8 cellular contexts compared by ENCODE assay signal in the genomic region with DNA sequence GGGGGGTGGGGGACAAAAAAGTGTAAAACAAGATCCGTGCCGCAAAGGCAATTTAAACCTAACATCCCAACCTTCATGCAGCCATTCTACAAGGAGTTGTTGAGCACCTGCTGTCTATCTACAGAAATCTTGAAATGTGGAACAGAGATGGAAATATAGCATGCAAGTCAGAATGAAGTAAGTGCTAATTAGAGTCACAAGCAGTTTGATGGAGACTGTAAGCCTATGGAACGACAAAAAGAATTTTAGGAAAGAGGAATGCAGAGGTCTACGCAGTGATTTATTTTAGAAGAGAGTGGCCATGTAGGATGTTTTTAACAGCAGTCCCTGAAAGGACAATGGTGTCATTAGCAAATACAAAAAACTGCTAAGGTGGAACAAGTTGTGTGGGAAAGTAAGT. TPM values are rescaled to one million over a fixed set of nuclear protein-coding genes. Genes with fewer than 3 reads are reported as not detected.
A peak's percentile ranks its signal among the peaks of the same experiment; 100 is the strongest.
DNase-seq lines count a peak whose midpoint lies in the region; TF ChIP-seq lines count a peak whose summit lies in the region.

No MANE protein-coding gene starts in this region.

- TF ChIP-seq CTCF in VCaP (conservative IDR thresholded peaks at IDR 0.05) (no peak), hepatocyte (IDR thresholded peaks at IDR 0.05; ENCODE audit: poor library complexity) (no peak), smooth muscle cell (IDR thresholded peaks at IDR 0.05; ENCODE audit: borderline replicate concordance, insufficient read depth, poor library complexity, severe bottlenecking) (no peak)

- peak overlapping the region; percentile 59 for H3K9ac ChIP-seq in smooth muscle cell (ENCODE audit: low read depth)

- H4K20me1 ChIP-seq in hepatocyte (ENCODE audit: insufficient read depth, poor library complexity, severe bottlenecking) (peaks cover 18% of the 10 kb centered on the region), smooth muscle cell (ENCODE audit: low read depth) (peaks cover 36% of the 10 kb centered on the region)

- no peaks in the 10 kb centered on the region for H3F3A ChIP-seq in smooth muscle cell (ENCODE audit: low read depth)

- H3K9me3 ChIP-seq in hepatocyte (ENCODE audit: low read depth) (no peaks in the 10 kb centered on the region), smooth muscle cell (replicated peaks; ENCODE audit: low read depth) (no peaks in the 10 kb centered on the region)

- H3K79me2 ChIP-seq in hepatocyte (peaks cover 37% of the 10 kb centered on the region), smooth muscle cell (ENCODE audit: low read depth) (peaks cover 40% of the 10 kb centered on the region)

- H2AFZ ChIP-seq in hepatocyte (peak overlapping the region; percentile 73), smooth muscle cell (ENCODE audit: low read depth) (peak overlapping the region; percentile 76)

- DNase-seq in DMS 273 (lab: John Stamatoyannopoulos, UW; ENCODE audit: unreplicated experiment) (peak; percentile 53), DMS 273 treated with DMSO at 0.1 percent for 48 hours (lab: John Stamatoyannopoulos, UW) (no peak), hepatocyte (ENCODE audit: low spot score) (no peak), smooth muscle cell (lab: John Stamatoyannopoulos, UW; ENCODE audit: unreplicated experiment) (no peak), NCI-H2196 treated with DMSO at 0.1 percent for 48 hours (lab: John Stamatoyannopoulos, UW; ENCODE audit: unreplicated experiment) (no peak), HCEC 1CT (no peak)
- DNase-seq in activated effector memory CD4-positive, alpha-beta T cell treated with anti-CD3 and anti-CD28 coated beads, Interleukin-2, amount 50 U/mL, for 16 hours: no peak

- H3K4me3 ChIP-seq in hepatocyte (peak overlapping the region; percentile 50), smooth muscle cell (peak overlapping the region; percentile 83)

- H3K4me1 ChIP-seq in hepatocyte (ENCODE audit: insufficient read depth) (peaks cover 11% of the 10 kb centered on the region), smooth muscle cell (ENCODE audit: low read depth) (peaks cover 27% of the 10 kb centered on the region)

- H3K36me3 ChIP-seq in hepatocyte (replicated peaks; ENCODE audit: insufficient read depth, low read depth) (no peaks in the 10 kb centered on the region), smooth muscle cell (ENCODE audit: low read depth) (no peaks in the 10 kb centered on the region)

- H3K4me2 ChIP-seq in hepatocyte (peak overlapping the region; percentile 79), smooth muscle cell (peak overlapping the region; percentile 85)

- H3K27me3 ChIP-seq in hepatocyte: no peaks in the 10 kb centered on the region
- H3K27me3 ChIP-seq in smooth muscle cell (ENCODE audit: low read depth): no peaks in the 10 kb centered on the region

- peak overlapping the region; percentile 83 for H3K27ac ChIP-seq in VCaP
- H3K27ac ChIP-seq in hepatocyte: peak overlapping the region; percentile 80
- H3K27ac ChIP-seq in smooth muscle cell (ENCODE audit: low read depth): peak overlapping the region; percentile 64

- no peaks in the 10 kb centered on the region for H3K9me2 ChIP-seq in hepatocyte (replicated peaks; ENCODE audit: insufficient read depth)

- WGBS in hepatocyte (ENCODE audit: low lambda C conversion rate, missing lambda C conversion rate): 34% methylated on average over 4 of the region's 4 CpGs
- 22% methylated on average over 4 of the region's 4 CpGs for WGBS in smooth muscle cell (ENCODE audit: low lambda C conversion rate)

RNA-seq across cellular contexts. Expression of gene DCBLD2, which starts 0.8 kb away (rescaled TPM):
- total RNA-seq in hepatocyte (27.9 and 30.6 TPM in 2 replicates), smooth muscle cell (111 and 116 TPM in 2 replicates)
- polyA plus RNA-seq in hepatocyte (12.9 and 16.8 TPM in 2 replicates), smooth muscle cell (39.9 and 41.7 TPM in 2 replicates)
